ENCODE assay signal across 26 cellular contexts in genomic region chr3:33081812-33082211, GRCh38.
"Had no signal": no experiment of that assay in that cellular context is flagged by ENCODE, and none has a peak within 500 bp of the region (broad histone marks: within the 10 kb centered on the region; RNA-seq: fewer than 3 reads in every experiment).

No MANE protein-coding gene starts in this region.

- ATAC-seq: natural killer cell; sciatic nerve; stimulated activated naive B cell treated with anti-CD40 and anti-IgM and Interleukin-4, amounts not matched to agents 10 μg/mL and 1 μg/mL and 100 μg/mL, for 72 hours; stimulated activated naive CD8-positive, alpha-beta T cell treated with anti-CD3 and anti-CD28 coated beads, Interleukin-15, Interleukin-2, amounts not matched to agents 100 U/mL and 50 U/mL, for 24 hours had no signal

- H3K27ac ChIP-seq: left ventricle myocardium inferior, neural progenitor cell, neutrophil, right atrium auricular region, skin epidermis, stomach, testis, thyroid gland, transverse colon, uterus had no signal

- H2AFZ ChIP-seq: neural progenitor cell had no signal

- H3K9me3 ChIP-seq: left ventricle myocardium inferior, neutrophil, right atrium auricular region, stomach, testis, thyroid gland, transverse colon, uterus had no signal

- DNase-seq: islet precursor cell; left ventricle myocardium inferior; mesendoderm; naive B cell; natural killer cell; nephron progenitor cell; occipital lobe; stimulated activated CD4-positive, alpha-beta T cell treated with anti-CD3 and anti-CD28 coated beads, Interleukin-12 subunit alpha, Interleukin-12 subunit beta, amount 100 ng/mL, for 4 hours; stimulated activated CD4-positive, alpha-beta T cell treated with anti-CD3 and anti-CD28 coated beads, Interleukin-15, amount 100 ng/mL, for 24 hours; stimulated activated CD4-positive, alpha-beta T cell treated with anti-CD3 and anti-CD28 coated beads, Interleukin-2, amount 100 ng/mL, for 24 hours; stimulated activated CD4-positive, alpha-beta T cell treated with anti-CD3 and anti-CD28 coated beads, Interleukin-4, amount 100 ng/mL, for 1 hour; stimulated activated naive B cell treated with anti-CD40 and anti-IgM and Interleukin-4, amounts not matched to agents 10 μg/mL and 1 μg/mL and 100 μg/mL, for 72 hours; stimulated activated naive CD8-positive, alpha-beta T cell treated with anti-CD3 and anti-CD28 coated beads, Interleukin-15, Interleukin-2, amounts not matched to agents 100 U/mL and 50 U/mL, for 24 hours; stomach; testis; thyroid gland; transverse colon; uterus had no signal

- H3K36me3 ChIP-seq: left ventricle myocardium inferior, neural progenitor cell, neutrophil, right atrium auricular region, thyroid gland, transverse colon, uterus had no signal

- H3K36me3 Mint-ChIP-seq: naive B cell, natural killer cell had no signal

- H3K4me1 ChIP-seq: right atrium auricular region, testis, thyroid gland, transverse colon, uterus had no signal

- H3K9ac ChIP-seq: neural progenitor cell had no signal

- H3K9me3 Mint-ChIP-seq: mesothelial cell of epicardium; naive B cell; natural killer cell; nephron progenitor cell; neural progenitor cell; stimulated activated naive B cell treated with anti-CD40 and anti-IgM and Interleukin-4, amounts not matched to agents 10 μg/mL and 1 μg/mL and 100 μg/mL, for 72 hours had no signal

- H3K27me3 Mint-ChIP-seq: naive B cell; progenitor cell of endocrine pancreas; stimulated activated naive B cell treated with anti-CD40 and anti-IgM and Interleukin-4, amounts not matched to agents 10 μg/mL and 1 μg/mL and 100 μg/mL, for 72 hours had no signal

- H3K27me3 ChIP-seq: neural progenitor cell, neutrophil, right atrium auricular region, stomach, testis, thyroid gland, transverse colon, uterus had no signal

- H3K4me2 ChIP-seq: neural progenitor cell had no signal

- H3K4me3 ChIP-seq: left ventricle myocardium inferior, lung, neural progenitor cell, right atrium auricular region, skin epidermis, stomach, testis, thyroid gland, transverse colon, uterus had no signal

- H3K4me1 Mint-ChIP-seq: mesothelial cell of epicardium had no signal

- H3K27ac Mint-ChIP-seq: mesothelial cell of epicardium; naive B cell; nephron progenitor cell; progenitor cell of endocrine pancreas; stimulated activated naive B cell treated with anti-CD40 and anti-IgM and Interleukin-4, amounts not matched to agents 10 μg/mL and 1 μg/mL and 100 μg/mL, for 72 hours had no signal

- H3K4me3 Mint-ChIP-seq: mesothelial cell of epicardium; naive B cell; natural killer cell; nephron progenitor cell; neural progenitor cell; stimulated activated naive B cell treated with anti-CD40 and anti-IgM and Interleukin-4, amounts not matched to agents 10 μg/mL and 1 μg/mL and 100 μg/mL, for 72 hours had no signal
